In the genomic region with DNA sequence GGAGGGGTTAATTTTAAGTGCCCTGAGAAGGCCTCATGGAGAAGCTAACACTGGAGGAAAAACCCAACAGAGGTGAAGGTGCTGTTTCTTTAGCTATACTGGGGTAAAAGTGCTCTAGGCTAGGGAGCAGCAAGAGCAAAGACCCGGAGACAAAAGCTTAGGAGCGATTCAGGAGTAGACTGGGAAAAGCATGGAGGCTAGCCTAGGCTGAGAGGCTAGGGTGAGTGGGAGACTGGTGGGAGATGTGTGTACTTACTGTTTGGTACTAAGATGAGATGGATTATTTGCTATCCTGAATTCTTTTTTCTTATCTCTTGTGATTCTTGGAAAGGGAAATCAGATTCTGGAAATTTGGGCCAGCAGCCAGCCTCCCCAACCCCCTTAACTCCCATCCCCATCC, we compare ENCODE assay signal across 10 cellular contexts. TPM values are rescaled to one million over a fixed set of nuclear protein-coding genes. Genes with fewer than 3 reads are reported as not detected.
A peak's percentile ranks its signal among the peaks of the same experiment; 100 is the strongest.
DNase-seq lines count a peak whose midpoint lies in the region; ATAC-seq and TF ChIP-seq lines count a peak whose summit lies in the region.
"Had no signal": no experiment of that assay in that cellular context is flagged by ENCODE, and none has a peak within 500 bp of the region (broad histone marks: within the 10 kb centered on the region; RNA-seq: fewer than 3 reads in every experiment).

No MANE protein-coding gene starts in this region.

- no peak for ATAC-seq in Panc1
- ATAC-seq in HG02759 (IDR thresholded peaks at IDR 0.05; ENCODE audit: unreplicated experiment), result no peak

- TF ChIP-seq CTCF in Panc1 (IDR thresholded peaks at IDR 0.05) (no peak), epithelial cell of proximal tubule (conservative IDR thresholded peaks at IDR 0.05; ENCODE audit: low read depth, low read length) (no peak), GM10266 (IDR thresholded peaks at IDR 0.05; ENCODE audit: control insufficient read depth, insufficient read depth, low read depth, missing control alignments) (no peak)

- in situ Hi-C loops in Panc1 (cut with HindIII; ENCODE audit: low pct_unique_long_range_greater_than_20kb, low sequenced_read_pairs), result no loop called here

- CTCF ChIA-PET in Panc1 (lab: Charles Lee), result interaction anchor here (0.6 kb wide), 1 partner anchor 112 kb away, joined by 4 read pairs; no protein-coding TSS in a partner anchor

- peaks cover 11% of the 10 kb centered on the region for H3K36me3 ChIP-seq in Panc1 (ENCODE audit: control insufficient read depth, insufficient read depth, low read length)

- no peaks in the 10 kb centered on the region for H3K27me3 ChIP-seq in Panc1 (ENCODE audit: control insufficient read depth, insufficient read depth, low read length)

- H3K4me3 ChIP-seq in Panc1 (ENCODE audit: low read depth in 2 of 2, low read length in 2 of 2), result peak overlapping the region; percentile 91 to 99
- H3K4me3 ChIP-seq in epithelial cell of proximal tubule (ENCODE audit: low read depth, low read length), result peak overlapping the region; percentile 70

- POLR2A ChIA-PET in Panc1 (lab: Charles Lee), result interaction anchor here (0.6 kb wide), 1 partner anchor 12 kb away, joined by 4 read pairs; no protein-coding TSS in a partner anchor

- DNase-seq in NCI-H82 (lab: John Stamatoyannopoulos, UW), result peak; percentile 40
- no peak for DNase-seq in NCI-H82 treated with DMSO at 0.1 percent for 48 hours (lab: John Stamatoyannopoulos, UW; ENCODE audit: unreplicated experiment)
- DNase-seq in Panc1 (ENCODE audit: low read depth, low spot score), result no peak
- no peak for DNase-seq in epithelial cell of proximal tubule (ENCODE audit: low read depth)
- DNase-seq in renal cortical epithelial cell (ENCODE audit: low read depth), result peak; percentile 17
- DNase-seq in GM10266 (ENCODE audit: extremely low spot score), result no peak
- DNase-seq in DMS153 (lab: John Stamatoyannopoulos, UW), result no peak
- DNase-seq: activated CD8-positive, alpha-beta memory T cell treated with anti-CD3 and anti-CD28 coated beads, Interleukin-2, amount 50 U/mL, for 48 hours; NCI-H226 had no signal

- H3K27ac ChIP-seq in Panc1 (ENCODE audit: low read length), result peak overlapping the region; percentile 93

- no TSS peak for BruUV-seq in Panc1 (replicated peaks; lab: Mats Ljungman, UMichigan)

- intact Hi-C loops in Panc1 (cut with micrococcal nuclease; ENCODE audit: unreplicated experiment), result no loop called here

- H3K4me1 ChIP-seq in Panc1 (ENCODE audit: control insufficient read depth, insufficient read depth, low read length), result peaks cover 26% of the 10 kb centered on the region

- no peaks in the 10 kb centered on the region for H3K9me3 ChIP-seq in Panc1 (ENCODE audit: control insufficient read depth, insufficient read depth, low read depth, low read length)

RNA-seq across cellular contexts. Expression of a gene that starts 2.0 kb away (rescaled TPM):
- total RNA-seq in Panc1 (2021; ENCODE audit: unreplicated experiment), result 68.3 TPM
- 70.5 TPM for polyA plus RNA-seq in Panc1 (2012; ENCODE audit: insufficient read length)
- 24.0 and 31.8 TPM in 2 replicates for total RNA-seq in epithelial cell of proximal tubule
- total RNA-seq in renal cortical epithelial cell, result 33.7 and 70.3 TPM in 2 replicates

Comparison
In these comparisons a context has a peak if more than half of its experiments do, and no peak if none do; other contexts are left out.
1. DNase-seq: peak in NCI-H82 (single experiment) and renal cortical epithelial cell (single experiment); none in NCI-H82 treated with DMSO at 0.1 percent for 48 hours (single experiment), Panc1 (single experiment), epithelial cell of proximal tubule (single experiment), GM10266 (single experiment) and DMS153 (single experiment).